Comparison of ENCODE assay signal across 1 cellular context in genomic region chr3:5690904-5691532, GRCh38.
TF ChIP-seq lines count a peak whose summit lies in the region.

No MANE protein-coding gene starts in this region.

TF ChIP-seq in K562, 482 proteins besides CTCF, POLR2A, EP300 and RAD21 (continued from another document):
- no peak for TF ChIP-seq MITF (IDR thresholded peaks at IDR 0.05)
